8 cellular contexts compared by ENCODE assay signal in genomic region chr12:84911331-84912190, GRCh38. TPM values are rescaled to one million over a fixed set of nuclear protein-coding genes. Genes with fewer than 3 reads are reported as not detected.
DNase-seq lines count a peak whose midpoint lies in the region; ATAC-seq, FAIRE-seq and TF ChIP-seq lines count a peak whose summit lies in the region.

No MANE protein-coding gene starts in this region.

- CTCF ChIA-PET in CD8-positive, alpha-beta T cell (lab: Charles Lee), result no interaction called here

- H3K27ac ChIP-seq in CD8-positive, alpha-beta T cell (ENCODE audit: low read depth, low read length), result no peak overlapping the region
- peak overlapping the region; percentile 88 for H3K27ac ChIP-seq in cingulate gyrus (ENCODE audit: low read depth, low read length)
- no peak overlapping the region for H3K27ac ChIP-seq in kidney (ENCODE audit: low read depth in 2 of 2, low read length in 2 of 2)

- no peak overlapping the region for H3K9ac ChIP-seq in kidney (ENCODE audit: low read length in 2 of 2)

- intact Hi-C loops in CD8-positive, alpha-beta T cell (cut with DNase I, micrococcal nuclease), result no loop called here
- intact Hi-C loops in kidney (cut with DNase I), result no loop called here

- H3K4me1 ChIP-seq in CD8-positive, alpha-beta T cell (ENCODE audit: insufficient read depth, low read length), result peaks cover 4% of the 10 kb centered on the region
- H3K4me1 ChIP-seq in kidney (ENCODE audit: control insufficient read depth in 1 of 2, insufficient read depth in 1 of 2, low read depth in 1 of 2, low read length in 2 of 2), result peaks cover 0 to 11% of the 10 kb centered on the region in 2 donors

- no peaks in the 10 kb centered on the region for H3K36me3 ChIP-seq in CD8-positive, alpha-beta T cell (ENCODE audit: insufficient read depth, low read length)
- no peaks in the 10 kb centered on the region for H3K36me3 ChIP-seq in kidney (ENCODE audit: control insufficient read depth in 1 of 2, insufficient read depth in 2 of 2, low read length in 2 of 2)

- no peak for ATAC-seq in CD8-positive, alpha-beta T cell
- ATAC-seq in stimulated activated effector memory CD8-positive, alpha-beta T cell treated with anti-CD3 and anti-CD28 coated beads, Interleukin-12 subunit alpha, Interleukin-12 subunit beta, amount 100 ng/mL, for 72 hours, result peak; percentile 46
- ATAC-seq in HG02973 (IDR thresholded peaks at IDR 0.05; ENCODE audit: unreplicated experiment), result no peak

- POLR2A ChIA-PET in CD8-positive, alpha-beta T cell (lab: Charles Lee), result no interaction called here

- peaks cover 10% of the 10 kb centered on the region for H3K4me1 Mint-ChIP-seq in CD8-positive, alpha-beta T cell (ENCODE audit: low read depth)
- peaks cover 7% of the 10 kb centered on the region for H3K4me1 Mint-ChIP-seq in stimulated activated effector memory CD8-positive, alpha-beta T cell treated with anti-CD3 and anti-CD28 coated beads, Interleukin-12 subunit alpha, Interleukin-12 subunit beta, amount 100 ng/mL, for 72 hours

- no peaks in the 10 kb centered on the region for H3K9me3 Mint-ChIP-seq in CD8-positive, alpha-beta T cell
- no peaks in the 10 kb centered on the region for H3K9me3 Mint-ChIP-seq in stimulated activated effector memory CD8-positive, alpha-beta T cell treated with anti-CD3 and anti-CD28 coated beads, Interleukin-12 subunit alpha, Interleukin-12 subunit beta, amount 100 ng/mL, for 72 hours

- no peaks in the 10 kb centered on the region for H3K9me3 ChIP-seq in CD8-positive, alpha-beta T cell (ENCODE audit: low read length)
- H3K9me3 ChIP-seq in kidney (ENCODE audit: control insufficient read depth in 1 of 2, low read length in 2 of 2), result no peaks in the 10 kb centered on the region

- peaks cover 6% of the 10 kb centered on the region for H3K27me3 ChIP-seq in CD8-positive, alpha-beta T cell (ENCODE audit: insufficient read depth, low read length)

- no peaks in the 10 kb centered on the region for H3K36me3 Mint-ChIP-seq in CD8-positive, alpha-beta T cell
- H3K36me3 Mint-ChIP-seq in stimulated activated effector memory CD8-positive, alpha-beta T cell treated with anti-CD3 and anti-CD28 coated beads, Interleukin-12 subunit alpha, Interleukin-12 subunit beta, amount 100 ng/mL, for 72 hours, result no peaks in the 10 kb centered on the region

- no peak overlapping the region for H3K27ac Mint-ChIP-seq in CD8-positive, alpha-beta T cell
- H3K27ac Mint-ChIP-seq in stimulated activated effector memory CD8-positive, alpha-beta T cell treated with anti-CD3 and anti-CD28 coated beads, Interleukin-12 subunit alpha, Interleukin-12 subunit beta, amount 100 ng/mL, for 72 hours, result no peak overlapping the region

- no peak for TF ChIP-seq CTCF in CD8-positive, alpha-beta T cell (IDR thresholded peaks at IDR 0.05)
- TF ChIP-seq CTCF in kidney (IDR thresholded peaks at IDR 0.05; ENCODE audit: borderline replicate concordance, extremely low read depth, insufficient read depth), result no peak

- peak in 1 of 7 experiments; percentile 13 for DNase-seq in CD8-positive, alpha-beta T cell
- DNase-seq in HK-2 (ENCODE audit: unreplicated experiment) (peak; percentile 71), RPMI8226 (peak; percentile 5), kidney (peak; percentile 71)
- no peak for DNase-seq in stimulated activated effector memory CD8-positive, alpha-beta T cell treated with anti-CD3 and anti-CD28 coated beads, Interleukin-12 subunit alpha, Interleukin-12 subunit beta, amount 100 ng/mL, for 72 hours (ENCODE audit: low spot score in 2 of 2)
- DNase-seq in activated CD4-positive, CD25-positive, alpha-beta regulatory T cell (lab: John Stamatoyannopoulos, UW), result no peak

- peak overlapping the region; percentile 43 for H3K4me3 Mint-ChIP-seq in CD8-positive, alpha-beta T cell
- peak overlapping the region; percentile 40 for H3K4me3 Mint-ChIP-seq in stimulated activated effector memory CD8-positive, alpha-beta T cell treated with anti-CD3 and anti-CD28 coated beads, Interleukin-12 subunit alpha, Interleukin-12 subunit beta, amount 100 ng/mL, for 72 hours

- no peak for FAIRE-seq in kidney (lab: Jason Lieb, UNC)

- H3K4me3 ChIP-seq in CD8-positive, alpha-beta T cell (ENCODE audit: low read depth, low read length), result peak overlapping the region; percentile 16
- peak overlapping the region; percentile 59 to 64 for H3K4me3 ChIP-seq in kidney (ENCODE audit: low read length in 2 of 2)

- peaks cover 23% of the 10 kb centered on the region for H3K27me3 Mint-ChIP-seq in CD8-positive, alpha-beta T cell (ENCODE audit: low read depth)

RNA-seq across cellular contexts. Expression of gene SLC6A15, which starts 1.0 kb away (rescaled TPM):
- total RNA-seq in CD8-positive, alpha-beta T cell, result not detected
- total RNA-seq in kidney, result 0.28 TPM
- polyA plus RNA-seq in kidney (ENCODE audit: insufficient read depth, low read depth, low replicate concordance), result not detected

Comparison
In these comparisons a context has a peak if more than half of its experiments do, and no peak if none do; other contexts are left out.
1. DNase-seq: peak in HK-2 (single experiment), RPMI8226 (single experiment) and kidney (single experiment); none in stimulated activated effector memory CD8-positive, alpha-beta T cell treated with anti-CD3 and anti-CD28 coated beads, Interleukin-12 subunit alpha, Interleukin-12 subunit beta, amount 100 ng/mL, for 72 hours (0 of 2) and activated CD4-positive, CD25-positive, alpha-beta regulatory T cell (0 of 4).